In genomic region chr10:68536973-68537372, GRCh38 we compare ENCODE assay signal across 36 cellular contexts. TPM values are rescaled to one million over a fixed set of nuclear protein-coding genes. Genes with fewer than 3 reads are reported as not detected.
DNase-seq lines count a peak whose midpoint lies in the region; ATAC-seq, FAIRE-seq and TF ChIP-seq lines count a peak whose summit lies in the region.
"Had no signal": no experiment of that assay in that cellular context is flagged by ENCODE, and none has a peak within 500 bp of the region (broad histone marks: within the 10 kb centered on the region; RNA-seq: fewer than 3 reads in every experiment).

No MANE protein-coding gene starts in this region.

- TF ChIP-seq POLR2A in K562 (conservative IDR thresholded peaks at IDR 0.05), result no peak
- no peak for TF ChIP-seq POLR2A in gastrocnemius medialis (IDR thresholded peaks at IDR 0.05)

- no peak overlapping the region for H3K18ac ChIP-seq in trophoblast cell (ENCODE audit: low read length)

- CTCF ChIA-PET in K562 (lab: Yijun Ruan, JAX; ENCODE audit: low intra/inter-chr PET ratio), result no interaction called here
- CTCF ChIA-PET in CD8-positive, alpha-beta T cell (lab: Charles Lee), result no interaction called here

- H3K4me2 ChIP-seq in K562 (ENCODE audit: insufficient read depth, low read length) (no peak overlapping the region), trophoblast cell (ENCODE audit: low read length) (no peak overlapping the region)
- H3K4me2 ChIP-seq: A549; BLaER1; BLaER1 treated with 17β-estradiol and CSF1 and Interleukin-3, amounts not matched to agents 10 nM and 100 nM had no signal

- no peak overlapping the region for H2BK12ac ChIP-seq in trophoblast cell (ENCODE audit: low read length)

- H3K36me3 Mint-ChIP-seq in CD8-positive, alpha-beta T cell, result no peaks in the 10 kb centered on the region
- H3K36me3 Mint-ChIP-seq: CD14-positive monocyte; CD4-positive, alpha-beta memory T cell; CD4-positive, CD25-positive, alpha-beta regulatory T cell; CD8-positive, alpha-beta memory T cell had no signal

- no TSS peak for BruUV-seq in K562 (replicated peaks; lab: Mats Ljungman, UMichigan)

- H3K14ac ChIP-seq in trophoblast cell (ENCODE audit: low read length), result no peak overlapping the region

- H3K9me1 ChIP-seq in K562 (ENCODE audit: control insufficient read depth, insufficient read depth, low read length), result no peaks in the 10 kb centered on the region

- TF ChIP-seq EP300 in K562 (IDR thresholded peaks at IDR 0.05; ENCODE audit: low read length), result no peak

- H4K8ac ChIP-seq in trophoblast cell (ENCODE audit: low read depth, low read length), result no peak overlapping the region

- no peaks in the 10 kb centered on the region for H3K36me3 ChIP-seq in K562 (ENCODE audit: control insufficient read depth, insufficient read depth, low read length)
- no peaks in the 10 kb centered on the region for H3K36me3 ChIP-seq in trophoblast cell (ENCODE audit: control insufficient read depth in 1 of 2, insufficient read depth in 2 of 2, low read length in 2 of 2)
- no peaks in the 10 kb centered on the region for H3K36me3 ChIP-seq in psoas muscle (ENCODE audit: insufficient read depth in 1 of 2, low read depth in 1 of 2)
- H3K36me3 ChIP-seq in gastrocnemius medialis, result no peaks in the 10 kb centered on the region
- H3K36me3 ChIP-seq in CD8-positive, alpha-beta T cell (ENCODE audit: insufficient read depth, low read length), result no peaks in the 10 kb centered on the region
- H3K36me3 ChIP-seq: BE2C; BLaER1; BLaER1 treated with 17β-estradiol and CSF1 and Interleukin-3, amounts not matched to agents 10 nM and 100 nM had no signal

- no peak overlapping the region for H2BK5ac ChIP-seq in trophoblast cell (ENCODE audit: low read depth, low read length, poor library complexity)

- no peak overlapping the region for H3K27ac Mint-ChIP-seq in CD8-positive, alpha-beta T cell
- H3K27ac Mint-ChIP-seq: B cell; CD14-positive monocyte; CD4-positive, alpha-beta memory T cell; CD4-positive, alpha-beta T cell; CD4-positive, CD25-positive, alpha-beta regulatory T cell; CD8-positive, alpha-beta memory T cell had no signal

- no peak overlapping the region for H3K4me3 Mint-ChIP-seq in CD8-positive, alpha-beta T cell
- H3K4me3 Mint-ChIP-seq: B cell; CD14-positive monocyte; CD4-positive, alpha-beta memory T cell; CD4-positive, alpha-beta T cell; CD4-positive, CD25-positive, alpha-beta regulatory T cell; CD8-positive, alpha-beta memory T cell had no signal

- in situ Hi-C loops in K562 (cut with MboI), result no loop called here
- in situ Hi-C loops in gastrocnemius medialis (cut with MboI; ENCODE audit: low sequenced_read_pairs in 4 of 4), result loop anchor here (10.0 to 25.0 kb wide), 3 partner anchors 175 to 358 kb away; partner anchors contain the start of gene CCAR1 (in 1 of the 4)

- H3K4me3 ChIP-seq in K562 (no peak overlapping the region), trophoblast cell (ENCODE audit: low read depth, low read length) (peak overlapping the region; percentile 4), psoas muscle (no peak overlapping the region), gastrocnemius medialis (no peak overlapping the region)
- no peak overlapping the region for H3K4me3 ChIP-seq in CD8-positive, alpha-beta T cell (ENCODE audit: low read depth, low read length)
- H3K4me3 ChIP-seq: A549; BLaER1; BLaER1 treated with 17β-estradiol and CSF1 and Interleukin-3, amounts not matched to agents 10 nM and 100 nM had no signal

- no peak for TF ChIP-seq RAD21 in K562 (CRISPR knock-in tag; conservative IDR thresholded peaks at IDR 0.05 in 1 of 2, IDR thresholded peaks at IDR 0.05 in 1 of 2)

- H3K27me3 ChIP-seq in K562 (ENCODE audit: control insufficient read depth in 2 of 2, insufficient read depth in 2 of 2, low read length in 2 of 2), result no peaks in the 10 kb centered on the region
- no peaks in the 10 kb centered on the region for H3K27me3 ChIP-seq in trophoblast cell (ENCODE audit: insufficient read depth, low read length)
- no peaks in the 10 kb centered on the region for H3K27me3 ChIP-seq in psoas muscle (ENCODE audit: insufficient read depth in 3 of 3, low read length in 2 of 3)
- H3K27me3 ChIP-seq in gastrocnemius medialis, result no peaks in the 10 kb centered on the region
- no peaks in the 10 kb centered on the region for H3K27me3 ChIP-seq in CD8-positive, alpha-beta T cell (ENCODE audit: insufficient read depth, low read length)
- H3K27me3 ChIP-seq: BE2C; BLaER1; BLaER1 treated with 17β-estradiol and CSF1 and Interleukin-3, amounts not matched to agents 10 nM and 100 nM had no signal

- H3K27ac ChIP-seq in K562 (ENCODE audit: extremely low read depth, low read depth, low read length) (no peak overlapping the region), trophoblast cell (ENCODE audit: low read depth, low read length) (no peak overlapping the region), psoas muscle (no peak overlapping the region), gastrocnemius medialis (no peak overlapping the region)
- H3K27ac ChIP-seq in CD8-positive, alpha-beta T cell (ENCODE audit: low read depth, low read length), result no peak overlapping the region
- H3K27ac ChIP-seq: 22Rv1; A549; BLaER1; BLaER1 treated with 17β-estradiol and CSF1 and Interleukin-3, amounts not matched to agents 10 nM and 100 nM; C4-2B had no signal

- no peaks in the 10 kb centered on the region for H3K27me3 Mint-ChIP-seq in CD8-positive, alpha-beta T cell (ENCODE audit: low read depth)
- H3K27me3 Mint-ChIP-seq: B cell; CD4-positive, alpha-beta memory T cell; CD4-positive, alpha-beta T cell; CD4-positive, CD25-positive, alpha-beta regulatory T cell; CD8-positive, alpha-beta memory T cell had no signal

- no peak for TF ChIP-seq CTCF in K562 (IDR thresholded peaks at IDR 0.05 in 2 of 3, conservative IDR thresholded peaks at IDR 0.05 in 1 of 3; ENCODE audit: insufficient read depth in 2 of 3, low read depth in 1 of 3, low read length in 3 of 3)
- TF ChIP-seq CTCF in psoas muscle (IDR thresholded peaks at IDR 0.05), result no peak
- no peak for TF ChIP-seq CTCF in gastrocnemius medialis (IDR thresholded peaks at IDR 0.05 in 4 of 5, conservative IDR thresholded peaks at IDR 0.05 in 1 of 5)
- TF ChIP-seq CTCF in CD8-positive, alpha-beta T cell (IDR thresholded peaks at IDR 0.05), result no peak

- DNase-seq in K562 (ENCODE audit: extremely low read depth in 1 of 4, low spot score in 3 of 4) (no peak), trophoblast cell (no peak), psoas muscle (no peak), gastrocnemius medialis (no peak), NCI-H187 (lab: John Stamatoyannopoulos, UW) (no peak), ecto neural progenitor cell (ENCODE audit: low spot score) (no peak)
- DNase-seq in CD8-positive, alpha-beta T cell, result no peak
- DNase-seq: 8988T; ACHN; AML-193; BE2C; C1 segment of cervical spinal cord; Caco-2; Calu3; CD4-positive, alpha-beta memory T cell; CD4-positive, alpha-beta T cell; CD4-positive, CD25-positive, alpha-beta regulatory T cell; CD8-positive, alpha-beta memory T cell; COR-L47; DMS 273 treated with DMSO at 0.1 percent for 48 hours; DMS153; DMS53; DMS79; DMS79 treated with DMSO at 0.1 percent for 48 hours; DND-41; EL had no signal

- H2AFZ ChIP-seq in K562 (ENCODE audit: low read depth, low read length) (peak overlapping the region; percentile 33; the same call in 1 of the 2 replicates), trophoblast cell (ENCODE audit: insufficient read depth, low read length, poor library complexity) (no peak overlapping the region)

- no peak overlapping the region for H3K23ac ChIP-seq in trophoblast cell (ENCODE audit: low read length)

- no peaks in the 10 kb centered on the region for H4K20me1 ChIP-seq in K562 (replicated peaks; ENCODE audit: control insufficient read depth, insufficient read depth, low read length)
- H4K20me1 ChIP-seq: BLaER1; BLaER1 treated with 17β-estradiol and CSF1 and Interleukin-3, amounts not matched to agents 10 nM and 100 nM had no signal

- intact Hi-C loops in K562 (cut with micrococcal nuclease), result no loop called here
- intact Hi-C loops in psoas muscle (cut with DNase I), result no loop called here
- intact Hi-C loops in gastrocnemius medialis (cut with DNase I; ENCODE audit: low total_unique reads), result no loop called here
- intact Hi-C loops in CD8-positive, alpha-beta T cell (cut with DNase I, micrococcal nuclease), result no loop called here

- FAIRE-seq in K562 (lab: Jason Lieb, UNC), result no peak
- FAIRE-seq: A204.1, A549, D721Med had no signal

- no peaks in the 10 kb centered on the region for H3K9me3 Mint-ChIP-seq in CD8-positive, alpha-beta T cell
- H3K9me3 Mint-ChIP-seq: CD14-positive monocyte; CD4-positive, alpha-beta memory T cell; CD4-positive, alpha-beta T cell; CD4-positive, CD25-positive, alpha-beta regulatory T cell; CD8-positive, alpha-beta memory T cell had no signal

- H3K4ac ChIP-seq in trophoblast cell (ENCODE audit: low read depth, low read length), result no peak overlapping the region

- H3K79me2 ChIP-seq in K562 (ENCODE audit: control insufficient read depth, insufficient read depth, low read length) (no peaks in the 10 kb centered on the region), trophoblast cell (ENCODE audit: control insufficient read depth, insufficient read depth, low read length, poor library complexity) (no peaks in the 10 kb centered on the region)

- H3K4me1 ChIP-seq in K562 (replicated peaks in 1 of 2; ENCODE audit: control insufficient read depth in 2 of 2, insufficient read depth in 2 of 2, low read length in 2 of 2) (peaks cover 0 to 1% of the 10 kb centered on the region in 2 experiments; a peak in 3 of 5 replicates), trophoblast cell (ENCODE audit: control insufficient read depth in 1 of 2, insufficient read depth in 2 of 2, low read length in 2 of 2) (no peaks in the 10 kb centered on the region), psoas muscle (peaks cover 9% of the 10 kb centered on the region), gastrocnemius medialis (peaks cover 2 to 9% of the 10 kb centered on the region in 2 donors)
- no peaks in the 10 kb centered on the region for H3K4me1 ChIP-seq in CD8-positive, alpha-beta T cell (ENCODE audit: insufficient read depth, low read length)
- H3K4me1 ChIP-seq: BE2C; BLaER1; BLaER1 treated with 17β-estradiol and CSF1 and Interleukin-3, amounts not matched to agents 10 nM and 100 nM had no signal

- POLR2A ChIA-PET in K562 (lab: Yijun Ruan, JAX), result interaction anchor here (1.2 to 2.3 kb wide), 3 partner anchors 10 to 38 kb away, joined by 3 to 8 read pairs (median 3); no protein-coding TSS in a partner anchor
- POLR2A ChIA-PET in CD8-positive, alpha-beta T cell (lab: Charles Lee), result no interaction called here

- H4K91ac ChIP-seq in trophoblast cell (ENCODE audit: low read depth, low read length), result no peak overlapping the region

- H2AK5ac ChIP-seq in trophoblast cell (ENCODE audit: low read length), result no peak overlapping the region

- no peak overlapping the region for H4K12ac ChIP-seq in trophoblast cell (ENCODE audit: low read depth, low read length)

- H2BK120ac ChIP-seq in trophoblast cell (ENCODE audit: insufficient read depth, low read length, poor library complexity), result no peak overlapping the region

- ATAC-seq in K562 (no peak), psoas muscle (peak; percentile 72 to 86 (median 81)), gastrocnemius medialis (peak; percentile 25 to 45), HG02970 (IDR thresholded peaks at IDR 0.05; ENCODE audit: low FRiP score, unreplicated experiment) (no peak)
- no peak for ATAC-seq in CD8-positive, alpha-beta T cell
- ATAC-seq: A549 had no signal

- WGBS in K562 (ENCODE audit: insufficient coverage, low coverage, missing lambda C conversion rate), result 60% methylated on average over 9 of the region's 9 CpGs
- no CpG with 5 or more reads among the region's 9 CpGs for WGBS in trophoblast cell (ENCODE audit: extremely low coverage, insufficient coverage, insufficient read length)
- WGBS in psoas muscle, 3 donors, result 54 to 70% (median 60%) methylated on average over 9 of the region's 9 CpGs

- H3K9me3 ChIP-seq in K562 (replicated peaks; ENCODE audit: control insufficient read depth, insufficient read depth, low read depth, low read length), result no peaks in the 10 kb centered on the region
- no peaks in the 10 kb centered on the region for H3K9me3 ChIP-seq in trophoblast cell (ENCODE audit: insufficient read depth, low read depth, low read length)
- H3K9me3 ChIP-seq in psoas muscle, result no peaks in the 10 kb centered on the region
- no peaks in the 10 kb centered on the region for H3K9me3 ChIP-seq in gastrocnemius medialis
- H3K9me3 ChIP-seq in CD8-positive, alpha-beta T cell (ENCODE audit: low read length), result no peaks in the 10 kb centered on the region
- H3K9me3 ChIP-seq: A549; BE2C; BLaER1; BLaER1 treated with 17β-estradiol and CSF1 and Interleukin-3, amounts not matched to agents 10 nM and 100 nM; Caco-2 had no signal

- no peaks in the 10 kb centered on the region for H3K79me1 ChIP-seq in trophoblast cell (ENCODE audit: low read length)

- no peaks in the 10 kb centered on the region for H3K4me1 Mint-ChIP-seq in CD8-positive, alpha-beta T cell (ENCODE audit: low read depth)
- H3K4me1 Mint-ChIP-seq: B cell; CD14-positive monocyte; CD8-positive, alpha-beta memory T cell had no signal

- H3K9ac ChIP-seq in K562 (ENCODE audit: insufficient read depth in 1 of 2, low read depth in 2 of 2, low read length in 2 of 2) (peak overlapping the region in 1 of 2 experiments; percentile 18; a peak in 1 of 4 replicates), trophoblast cell (ENCODE audit: low read length) (no peak overlapping the region)
- H3K9ac ChIP-seq: BLaER1; BLaER1 treated with 17β-estradiol and CSF1 and Interleukin-3, amounts not matched to agents 10 nM and 100 nM had no signal

RNA-seq across cellular contexts. Expression of gene SLC25A16, which starts 9.7 kb away (rescaled TPM):
- total RNA-seq in K562 (2011; cell fraction: chromatin; rRNA removed; ENCODE audit: low replicate concordance), result 154 and 293 TPM in 2 replicates
- 80.4 and 84.5 TPM in 2 replicates for total RNA-seq in K562 (2011; cell fraction: nucleolus; rRNA removed)
- total RNA-seq in K562 (2011; cell fraction: nucleoplasm; rRNA removed), result 109 and 132 TPM in 2 replicates
- total RNA-seq in K562 (2014; rRNA removed) (7.5 and 9.0 TPM in 2 replicates), K562 (2014; rRNA removed; fragmentation: Illumina TruSeq; extraction: Trizol) (25.7 and 32.0 TPM in 2 replicates), K562 (2015; rRNA removed; fragmentation: Illumina TruSeq; extraction: Trizol) (16.7 and 16.8 TPM in 2 replicates), K562 (2021) (21.9 and 24.1 TPM in 2 replicates), psoas muscle (10 to 100 TPM in 3 of 4 donors, 1 to 10 TPM in 1; 9.6 to 14.0 (median 13.2) TPM), gastrocnemius medialis (10 to 100 TPM in 2 of 4 donors, 1 to 10 TPM in 2; 5.1 to 40.7 (median 9.4) TPM)
- polyA plus RNA-seq in K562 (2011; rRNA removed) (26.0 and 28.5 TPM in 2 replicates), K562 (2014; fragmentation: Illumina TruSeq; extraction: Trizol) (9.6 and 12.0 TPM in 2 replicates), K562 (2014; fragmentation: Nextera tagmentation; extraction: Ambion mirVana) (1 to 10 TPM; 2.7 to 5.1 TPM), K562 (2014; rRNA removed) (20.0 and 24.6 TPM in 2 replicates), psoas muscle (10 to 100 TPM in 1 of 3 donors, 1 to 10 TPM in 2; 3.1 to 11.2 (median 4.5) TPM)
- polyA plus RNA-seq in K562 (2011; cell fraction: cytosol; rRNA removed), result 6.3 and 11.1 TPM in 2 replicates
- polyA plus RNA-seq in K562 (2011; cell fraction: nucleus; rRNA removed), result 49.8 and 58.5 TPM in 2 replicates
- 6.7 and 9.8 TPM in 2 replicates for polyA plus RNA-seq in K562 (2012)
- polyA minus RNA-seq in K562 (2011; rRNA and poly(A)+ RNA removed), result 36.2 and 41.9 TPM in 2 replicates
- 22.1 and 26.7 TPM in 2 replicates for polyA minus RNA-seq in K562 (2011; cell fraction: cytosol; rRNA and poly(A)+ RNA removed)
- polyA minus RNA-seq in K562 (2011; cell fraction: nucleus; rRNA and poly(A)+ RNA removed), result 18.6 and 24.5 TPM in 2 replicates
- 7.6 and 9.3 TPM in 2 replicates for polyA plus RNA-seq in trophoblast cell (2013)
- 10 to 100 TPM; 23.7 to 32.4 TPM for total RNA-seq in CD8-positive, alpha-beta T cell

RNA-seq across cellular contexts. Expression of gene TET1, which starts 23.2 kb away (rescaled TPM):
- total RNA-seq in K562 (2011; cell fraction: chromatin; rRNA removed; ENCODE audit: low replicate concordance), result 44.0 and 102 TPM in 2 replicates
- 30.5 and 40.3 TPM in 2 replicates for total RNA-seq in K562 (2011; cell fraction: nucleolus; rRNA removed)
- 50.2 and 57.9 TPM in 2 replicates for total RNA-seq in K562 (2011; cell fraction: nucleoplasm; rRNA removed)
- total RNA-seq in K562 (2014; rRNA removed) (9.2 and 11.9 TPM in 2 replicates), K562 (2014; rRNA removed; fragmentation: Illumina TruSeq; extraction: Trizol) (21.0 and 22.2 TPM in 2 replicates), K562 (2015; rRNA removed; fragmentation: Illumina TruSeq; extraction: Trizol) (18.0 and 18.7 TPM in 2 replicates), K562 (2021) (20.6 and 21.3 TPM in 2 replicates), psoas muscle (1 to 10 TPM in 3 of 4 donors, under 1 TPM in 1; 0.66 to 1.8 (median 1.1) TPM), gastrocnemius medialis (1 to 10 TPM in 3 of 4 donors, under 1 TPM in 1; 1.00 to 2.0 (median 1.4) TPM)
- polyA plus RNA-seq in K562 (2011; rRNA removed) (11.6 and 18.9 TPM in 2 replicates), K562 (2014; fragmentation: Illumina TruSeq; extraction: Trizol) (12.6 and 16.8 TPM in 2 replicates), K562 (2014; fragmentation: Nextera tagmentation; extraction: Ambion mirVana) (1 to 10 TPM; 2.6 to 3.6 TPM), K562 (2014; rRNA removed) (5.4 and 5.9 TPM in 2 replicates), psoas muscle (under 1 TPM; 0.04 to 0.22 (median 0.09) TPM)
- polyA plus RNA-seq in K562 (2011; cell fraction: cytosol; rRNA removed), result 4.0 and 9.4 TPM in 2 replicates
- 10.7 and 16.7 TPM in 2 replicates for polyA plus RNA-seq in K562 (2011; cell fraction: nucleus; rRNA removed)
- polyA plus RNA-seq in K562 (2012), result 6.8 and 8.1 TPM in 2 replicates
- polyA minus RNA-seq in K562 (2011; rRNA and poly(A)+ RNA removed), result 45.0 and 86.3 TPM in 2 replicates
- 25.9 and 31.1 TPM in 2 replicates for polyA minus RNA-seq in K562 (2011; cell fraction: cytosol; rRNA and poly(A)+ RNA removed)
- polyA minus RNA-seq in K562 (2011; cell fraction: nucleus; rRNA and poly(A)+ RNA removed), result 18.4 and 50.4 TPM in 2 replicates
- polyA plus RNA-seq in trophoblast cell (2013), result 6.5 and 7.3 TPM in 2 replicates
- total RNA-seq in CD8-positive, alpha-beta T cell, result 1 to 10 TPM; 1.2 to 1.4 TPM

Comparison
In these comparisons a context has a peak if more than half of its experiments do, and no peak if none do; other contexts are left out.
1. ATAC-seq: peak in psoas muscle (4 of 4) and gastrocnemius medialis (2 of 2); none in K562 (single experiment), CD8-positive, alpha-beta T cell (single experiment) and HG02970 (single experiment).